1 cellular context compared by ENCODE assay signal in the genomic region with DNA sequence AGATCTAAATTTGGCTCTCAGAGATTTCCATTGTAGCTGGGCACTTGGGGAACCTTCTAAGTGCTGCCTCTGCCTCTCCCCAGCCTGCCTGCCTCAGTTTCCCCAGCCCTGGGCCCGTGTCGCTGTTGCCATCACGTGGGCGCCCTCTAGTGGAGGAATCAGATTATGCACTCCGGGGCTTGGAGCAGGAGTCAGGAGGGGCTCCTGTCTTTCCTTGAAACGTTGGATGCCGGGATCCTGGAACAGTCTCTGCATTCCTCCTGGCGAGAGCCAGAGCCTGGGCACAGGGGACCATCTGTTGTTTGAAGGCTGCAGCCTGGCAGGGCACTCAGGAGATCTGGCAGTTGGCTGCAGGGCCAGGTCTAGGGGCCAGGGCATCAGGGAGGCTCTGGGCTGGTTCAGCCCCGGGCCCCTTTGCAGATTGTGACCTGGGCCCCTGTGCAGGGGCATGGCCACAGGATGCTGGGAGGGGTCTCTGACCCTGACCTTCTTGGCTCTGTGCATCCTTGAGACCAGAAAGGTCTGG.
TF ChIP-seq lines count a peak whose summit lies in the region.

No MANE protein-coding gene starts in this region.

TF ChIP-seq in GM12878, 131 proteins besides CTCF, POLR2A, EP300 and RAD21 (continued from another document and continues in another):
- TF ChIP-seq, protein P1, sequence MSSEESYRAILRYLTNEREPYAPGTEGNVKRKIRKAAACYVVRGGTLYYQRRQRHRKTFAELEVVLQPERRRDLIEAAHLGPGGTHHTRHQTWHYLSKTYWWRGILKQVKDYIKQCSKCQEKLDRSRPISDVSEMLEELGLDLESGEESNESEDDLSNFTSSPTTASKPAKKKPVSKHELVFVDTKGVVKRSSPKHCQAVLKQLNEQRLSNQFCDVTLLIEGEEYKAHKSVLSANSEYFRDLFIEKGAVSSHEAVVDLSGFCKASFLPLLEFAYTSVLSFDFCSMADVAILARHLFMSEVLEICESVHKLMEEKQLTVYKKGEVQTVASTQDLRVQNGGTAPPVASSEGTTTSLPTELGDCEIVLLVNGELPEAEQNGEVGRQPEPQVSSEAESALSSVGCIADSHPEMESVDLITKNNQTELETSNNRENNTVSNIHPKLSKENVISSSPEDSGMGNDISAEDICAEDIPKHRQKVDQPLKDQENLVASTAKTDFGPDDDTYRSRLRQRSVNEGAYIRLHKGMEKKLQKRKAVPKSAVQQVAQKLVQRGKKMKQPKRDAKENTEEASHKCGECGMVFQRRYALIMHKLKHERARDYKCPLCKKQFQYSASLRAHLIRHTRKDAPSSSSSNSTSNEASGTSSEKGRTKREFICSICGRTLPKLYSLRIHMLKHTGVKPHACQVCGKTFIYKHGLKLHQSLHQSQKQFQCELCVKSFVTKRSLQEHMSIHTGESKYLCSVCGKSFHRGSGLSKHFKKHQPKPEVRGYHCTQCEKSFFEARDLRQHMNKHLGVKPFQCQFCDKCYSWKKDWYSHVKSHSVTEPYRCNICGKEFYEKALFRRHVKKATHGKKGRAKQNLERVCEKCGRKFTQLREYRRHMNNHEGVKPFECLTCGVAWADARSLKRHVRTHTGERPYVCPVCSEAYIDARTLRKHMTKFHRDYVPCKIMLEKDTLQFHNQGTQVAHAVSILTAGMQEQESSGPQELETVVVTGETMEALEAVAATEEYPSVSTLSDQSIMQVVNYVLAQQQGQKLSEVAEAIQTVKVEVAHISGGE (CRISPR knock-in tag; IDR thresholded peaks at IDR 0.05), result no peak
- TF ChIP-seq MYB (IDR thresholded peaks at IDR 0.05; ENCODE audit: borderline replicate concordance, low read depth, low read length) (no peak), ZSCAN29 (IDR thresholded peaks at IDR 0.05) (no peak), RELA (IDR thresholded peaks at IDR 0.05; ENCODE audit: borderline replicate concordance, partially characterized antibody) (no peak), USF2 (IDR thresholded peaks at IDR 0.05; ENCODE audit: borderline replicate concordance, low read depth, low read length) (no peak), ATF3 (IDR thresholded peaks at IDR 0.05; ENCODE audit: borderline replicate concordance, extremely low read depth, low read depth, low read length) (no peak), CREM (IDR thresholded peaks at IDR 0.05; ENCODE audit: low read depth) (no peak), PAX5 (IDR thresholded peaks at IDR 0.05; ENCODE audit: borderline replicate concordance, low read depth, low read length) (no peak), NR2C2 (IDR thresholded peaks at IDR 0.05; ENCODE audit: borderline replicate concordance, control insufficient read depth, insufficient read length, low read depth) (no peak), MEF2A (IDR thresholded peaks at IDR 0.05; ENCODE audit: insufficient read depth, low read depth, low read length) (no peak), EED (IDR thresholded peaks at IDR 0.05; ENCODE audit: low read depth) (no peak), FOXK2 (IDR thresholded peaks at IDR 0.05) (no peak), HDAC6 (IDR thresholded peaks at IDR 0.05; ENCODE audit: unreplicated experiment) (no peak), NRF1 (conservative IDR thresholded peaks at IDR 0.05; ENCODE audit: low read depth, low read length) (no peak), SRF (IDR thresholded peaks at IDR 0.05; ENCODE audit: low read depth in 2 of 2, low read length in 2 of 2) (no peak), RUNX3 (IDR thresholded peaks at IDR 0.05; ENCODE audit: low read length) (no peak), TCF7 (IDR thresholded peaks at IDR 0.05; ENCODE audit: borderline replicate concordance) (no peak), SREBF1 (IDR thresholded peaks at IDR 0.05; ENCODE audit: low read length) (no peak), SKIL (IDR thresholded peaks at IDR 0.05; ENCODE audit: low read depth, poor library complexity, severe bottlenecking) (no peak), E4F1 (IDR thresholded peaks at IDR 0.05; ENCODE audit: borderline replicate concordance, partially characterized antibody) (no peak)
- TF ChIP-seq, protein P2, sequence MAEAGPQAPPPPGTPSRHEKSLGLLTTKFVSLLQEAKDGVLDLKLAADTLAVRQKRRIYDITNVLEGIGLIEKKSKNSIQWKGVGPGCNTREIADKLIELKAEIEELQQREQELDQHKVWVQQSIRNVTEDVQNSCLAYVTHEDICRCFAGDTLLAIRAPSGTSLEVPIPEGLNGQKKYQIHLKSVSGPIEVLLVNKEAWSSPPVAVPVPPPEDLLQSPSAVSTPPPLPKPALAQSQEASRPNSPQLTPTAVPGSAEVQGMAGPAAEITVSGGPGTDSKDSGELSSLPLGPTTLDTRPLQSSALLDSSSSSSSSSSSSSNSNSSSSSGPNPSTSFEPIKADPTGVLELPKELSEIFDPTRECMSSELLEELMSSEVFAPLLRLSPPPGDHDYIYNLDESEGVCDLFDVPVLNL (IDR thresholded peaks at IDR 0.05; ENCODE audit: low read depth, low read length), result no peak
- TF ChIP-seq, protein P3, sequence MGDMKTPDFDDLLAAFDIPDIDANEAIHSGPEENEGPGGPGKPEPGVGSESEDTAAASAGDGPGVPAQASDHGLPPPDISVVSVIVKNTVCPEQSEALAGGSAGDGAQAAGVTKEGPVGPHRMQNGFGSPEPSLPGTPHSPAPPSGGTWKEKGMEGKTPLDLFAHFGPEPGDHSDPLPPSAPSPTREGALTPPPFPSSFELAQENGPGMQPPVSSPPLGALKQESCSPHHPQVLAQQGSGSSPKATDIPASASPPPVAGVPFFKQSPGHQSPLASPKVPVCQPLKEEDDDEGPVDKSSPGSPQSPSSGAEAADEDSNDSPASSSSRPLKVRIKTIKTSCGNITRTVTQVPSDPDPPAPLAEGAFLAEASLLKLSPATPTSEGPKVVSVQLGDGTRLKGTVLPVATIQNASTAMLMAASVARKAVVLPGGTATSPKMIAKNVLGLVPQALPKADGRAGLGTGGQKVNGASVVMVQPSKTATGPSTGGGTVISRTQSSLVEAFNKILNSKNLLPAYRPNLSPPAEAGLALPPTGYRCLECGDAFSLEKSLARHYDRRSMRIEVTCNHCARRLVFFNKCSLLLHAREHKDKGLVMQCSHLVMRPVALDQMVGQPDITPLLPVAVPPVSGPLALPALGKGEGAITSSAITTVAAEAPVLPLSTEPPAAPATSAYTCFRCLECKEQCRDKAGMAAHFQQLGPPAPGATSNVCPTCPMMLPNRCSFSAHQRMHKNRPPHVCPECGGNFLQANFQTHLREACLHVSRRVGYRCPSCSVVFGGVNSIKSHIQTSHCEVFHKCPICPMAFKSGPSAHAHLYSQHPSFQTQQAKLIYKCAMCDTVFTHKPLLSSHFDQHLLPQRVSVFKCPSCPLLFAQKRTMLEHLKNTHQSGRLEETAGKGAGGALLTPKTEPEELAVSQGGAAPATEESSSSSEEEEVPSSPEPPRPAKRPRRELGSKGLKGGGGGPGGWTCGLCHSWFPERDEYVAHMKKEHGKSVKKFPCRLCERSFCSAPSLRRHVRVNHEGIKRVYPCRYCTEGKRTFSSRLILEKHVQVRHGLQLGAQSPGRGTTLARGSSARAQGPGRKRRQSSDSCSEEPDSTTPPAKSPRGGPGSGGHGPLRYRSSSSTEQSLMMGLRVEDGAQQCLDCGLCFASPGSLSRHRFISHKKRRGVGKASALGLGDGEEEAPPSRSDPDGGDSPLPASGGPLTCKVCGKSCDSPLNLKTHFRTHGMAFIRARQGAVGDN (IDR thresholded peaks at IDR 0.05), result no peak
- TF ChIP-seq, protein P4, sequence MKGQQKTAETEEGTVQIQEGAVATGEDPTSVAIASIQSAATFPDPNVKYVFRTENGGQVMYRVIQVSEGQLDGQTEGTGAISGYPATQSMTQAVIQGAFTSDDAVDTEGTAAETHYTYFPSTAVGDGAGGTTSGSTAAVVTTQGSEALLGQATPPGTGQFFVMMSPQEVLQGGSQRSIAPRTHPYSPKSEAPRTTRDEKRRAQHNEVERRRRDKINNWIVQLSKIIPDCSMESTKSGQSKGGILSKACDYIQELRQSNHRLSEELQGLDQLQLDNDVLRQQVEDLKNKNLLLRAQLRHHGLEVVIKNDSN (IDR thresholded peaks at IDR 0.05; ENCODE audit: borderline replicate concordance, extremely low read length, insufficient read depth, low read depth, low read length), result no peak
- TF ChIP-seq, protein P5, sequence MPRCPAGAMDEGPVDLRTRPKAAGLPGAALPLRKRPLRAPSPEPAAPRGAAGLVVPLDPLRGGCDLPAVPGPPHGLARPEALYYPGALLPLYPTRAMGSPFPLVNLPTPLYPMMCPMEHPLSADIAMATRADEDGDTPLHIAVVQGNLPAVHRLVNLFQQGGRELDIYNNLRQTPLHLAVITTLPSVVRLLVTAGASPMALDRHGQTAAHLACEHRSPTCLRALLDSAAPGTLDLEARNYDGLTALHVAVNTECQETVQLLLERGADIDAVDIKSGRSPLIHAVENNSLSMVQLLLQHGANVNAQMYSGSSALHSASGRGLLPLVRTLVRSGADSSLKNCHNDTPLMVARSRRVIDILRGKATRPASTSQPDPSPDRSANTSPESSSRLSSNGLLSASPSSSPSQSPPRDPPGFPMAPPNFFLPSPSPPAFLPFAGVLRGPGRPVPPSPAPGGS (IDR thresholded peaks at IDR 0.05; ENCODE audit: borderline replicate concordance, insufficient read depth, low read depth, low read length, poor library complexity, severe bottlenecking), result no peak
- TF ChIP-seq, protein P6, sequence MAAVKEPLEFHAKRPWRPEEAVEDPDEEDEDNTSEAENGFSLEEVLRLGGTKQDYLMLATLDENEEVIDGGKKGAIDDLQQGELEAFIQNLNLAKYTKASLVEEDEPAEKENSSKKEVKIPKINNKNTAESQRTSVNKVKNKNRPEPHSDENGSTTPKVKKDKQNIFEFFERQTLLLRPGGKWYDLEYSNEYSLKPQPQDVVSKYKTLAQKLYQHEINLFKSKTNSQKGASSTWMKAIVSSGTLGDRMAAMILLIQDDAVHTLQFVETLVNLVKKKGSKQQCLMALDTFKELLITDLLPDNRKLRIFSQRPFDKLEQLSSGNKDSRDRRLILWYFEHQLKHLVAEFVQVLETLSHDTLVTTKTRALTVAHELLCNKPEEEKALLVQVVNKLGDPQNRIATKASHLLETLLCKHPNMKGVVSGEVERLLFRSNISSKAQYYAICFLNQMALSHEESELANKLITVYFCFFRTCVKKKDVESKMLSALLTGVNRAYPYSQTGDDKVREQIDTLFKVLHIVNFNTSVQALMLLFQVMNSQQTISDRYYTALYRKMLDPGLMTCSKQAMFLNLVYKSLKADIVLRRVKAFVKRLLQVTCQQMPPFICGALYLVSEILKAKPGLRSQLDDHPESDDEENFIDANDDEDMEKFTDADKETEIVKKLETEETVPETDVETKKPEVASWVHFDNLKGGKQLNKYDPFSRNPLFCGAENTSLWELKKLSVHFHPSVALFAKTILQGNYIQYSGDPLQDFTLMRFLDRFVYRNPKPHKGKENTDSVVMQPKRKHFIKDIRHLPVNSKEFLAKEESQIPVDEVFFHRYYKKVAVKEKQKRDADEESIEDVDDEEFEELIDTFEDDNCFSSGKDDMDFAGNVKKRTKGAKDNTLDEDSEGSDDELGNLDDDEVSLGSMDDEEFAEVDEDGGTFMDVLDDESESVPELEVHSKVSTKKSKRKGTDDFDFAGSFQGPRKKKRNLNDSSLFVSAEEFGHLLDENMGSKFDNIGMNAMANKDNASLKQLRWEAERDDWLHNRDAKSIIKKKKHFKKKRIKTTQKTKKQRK (IDR thresholded peaks at IDR 0.05; ENCODE audit: low read depth, low read length), result no peak
